ENCODE assay signal across 1 cellular context in the genomic region with DNA sequence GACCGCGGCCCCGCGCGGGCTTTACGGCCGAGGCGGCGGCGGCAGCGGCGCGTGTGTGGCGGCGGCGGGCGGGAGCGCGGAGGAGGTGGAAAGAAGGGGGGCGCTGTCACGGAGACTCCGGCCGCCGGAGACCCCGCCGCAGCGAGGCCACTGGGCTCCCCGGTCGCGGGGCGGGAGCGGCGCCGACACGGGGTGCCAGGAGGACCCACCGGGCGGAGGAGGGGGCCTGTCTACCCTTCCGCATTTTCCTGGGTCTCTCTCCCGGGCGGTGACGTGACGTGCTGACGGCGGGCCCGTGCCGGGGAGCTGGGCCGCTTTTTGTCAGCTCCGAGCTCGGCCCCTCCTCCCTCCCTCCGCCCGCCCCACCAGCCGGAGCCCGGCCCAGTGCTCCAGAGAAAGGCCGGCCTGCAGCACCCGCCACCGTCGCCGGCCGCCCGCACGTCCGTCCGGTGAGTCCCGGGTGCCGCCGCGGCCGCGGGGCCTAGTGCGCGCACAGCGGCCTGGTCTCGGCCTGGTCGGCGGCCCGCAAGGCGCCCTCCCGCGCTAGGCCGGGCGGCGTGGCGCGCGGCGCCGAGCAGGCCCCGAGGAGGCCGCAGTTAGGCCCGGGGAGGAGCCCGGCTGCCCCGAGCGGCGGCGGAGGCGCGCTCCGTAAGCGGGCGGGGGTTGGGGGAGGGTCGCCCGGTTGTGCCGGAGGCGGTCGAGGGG.
TF ChIP-seq lines count a peak whose summit lies in the region.

TSS of gene ZFX (plus strand) at position 384 of the 705 bp plus-strand sequence. CDS start 23,014 bp downstream, outside the sequence.

TF ChIP-seq in GM23338, 12 proteins besides CTCF, POLR2A, EP300 and RAD21 (continued from another document):
- TF ChIP-seq, protein P1, sequence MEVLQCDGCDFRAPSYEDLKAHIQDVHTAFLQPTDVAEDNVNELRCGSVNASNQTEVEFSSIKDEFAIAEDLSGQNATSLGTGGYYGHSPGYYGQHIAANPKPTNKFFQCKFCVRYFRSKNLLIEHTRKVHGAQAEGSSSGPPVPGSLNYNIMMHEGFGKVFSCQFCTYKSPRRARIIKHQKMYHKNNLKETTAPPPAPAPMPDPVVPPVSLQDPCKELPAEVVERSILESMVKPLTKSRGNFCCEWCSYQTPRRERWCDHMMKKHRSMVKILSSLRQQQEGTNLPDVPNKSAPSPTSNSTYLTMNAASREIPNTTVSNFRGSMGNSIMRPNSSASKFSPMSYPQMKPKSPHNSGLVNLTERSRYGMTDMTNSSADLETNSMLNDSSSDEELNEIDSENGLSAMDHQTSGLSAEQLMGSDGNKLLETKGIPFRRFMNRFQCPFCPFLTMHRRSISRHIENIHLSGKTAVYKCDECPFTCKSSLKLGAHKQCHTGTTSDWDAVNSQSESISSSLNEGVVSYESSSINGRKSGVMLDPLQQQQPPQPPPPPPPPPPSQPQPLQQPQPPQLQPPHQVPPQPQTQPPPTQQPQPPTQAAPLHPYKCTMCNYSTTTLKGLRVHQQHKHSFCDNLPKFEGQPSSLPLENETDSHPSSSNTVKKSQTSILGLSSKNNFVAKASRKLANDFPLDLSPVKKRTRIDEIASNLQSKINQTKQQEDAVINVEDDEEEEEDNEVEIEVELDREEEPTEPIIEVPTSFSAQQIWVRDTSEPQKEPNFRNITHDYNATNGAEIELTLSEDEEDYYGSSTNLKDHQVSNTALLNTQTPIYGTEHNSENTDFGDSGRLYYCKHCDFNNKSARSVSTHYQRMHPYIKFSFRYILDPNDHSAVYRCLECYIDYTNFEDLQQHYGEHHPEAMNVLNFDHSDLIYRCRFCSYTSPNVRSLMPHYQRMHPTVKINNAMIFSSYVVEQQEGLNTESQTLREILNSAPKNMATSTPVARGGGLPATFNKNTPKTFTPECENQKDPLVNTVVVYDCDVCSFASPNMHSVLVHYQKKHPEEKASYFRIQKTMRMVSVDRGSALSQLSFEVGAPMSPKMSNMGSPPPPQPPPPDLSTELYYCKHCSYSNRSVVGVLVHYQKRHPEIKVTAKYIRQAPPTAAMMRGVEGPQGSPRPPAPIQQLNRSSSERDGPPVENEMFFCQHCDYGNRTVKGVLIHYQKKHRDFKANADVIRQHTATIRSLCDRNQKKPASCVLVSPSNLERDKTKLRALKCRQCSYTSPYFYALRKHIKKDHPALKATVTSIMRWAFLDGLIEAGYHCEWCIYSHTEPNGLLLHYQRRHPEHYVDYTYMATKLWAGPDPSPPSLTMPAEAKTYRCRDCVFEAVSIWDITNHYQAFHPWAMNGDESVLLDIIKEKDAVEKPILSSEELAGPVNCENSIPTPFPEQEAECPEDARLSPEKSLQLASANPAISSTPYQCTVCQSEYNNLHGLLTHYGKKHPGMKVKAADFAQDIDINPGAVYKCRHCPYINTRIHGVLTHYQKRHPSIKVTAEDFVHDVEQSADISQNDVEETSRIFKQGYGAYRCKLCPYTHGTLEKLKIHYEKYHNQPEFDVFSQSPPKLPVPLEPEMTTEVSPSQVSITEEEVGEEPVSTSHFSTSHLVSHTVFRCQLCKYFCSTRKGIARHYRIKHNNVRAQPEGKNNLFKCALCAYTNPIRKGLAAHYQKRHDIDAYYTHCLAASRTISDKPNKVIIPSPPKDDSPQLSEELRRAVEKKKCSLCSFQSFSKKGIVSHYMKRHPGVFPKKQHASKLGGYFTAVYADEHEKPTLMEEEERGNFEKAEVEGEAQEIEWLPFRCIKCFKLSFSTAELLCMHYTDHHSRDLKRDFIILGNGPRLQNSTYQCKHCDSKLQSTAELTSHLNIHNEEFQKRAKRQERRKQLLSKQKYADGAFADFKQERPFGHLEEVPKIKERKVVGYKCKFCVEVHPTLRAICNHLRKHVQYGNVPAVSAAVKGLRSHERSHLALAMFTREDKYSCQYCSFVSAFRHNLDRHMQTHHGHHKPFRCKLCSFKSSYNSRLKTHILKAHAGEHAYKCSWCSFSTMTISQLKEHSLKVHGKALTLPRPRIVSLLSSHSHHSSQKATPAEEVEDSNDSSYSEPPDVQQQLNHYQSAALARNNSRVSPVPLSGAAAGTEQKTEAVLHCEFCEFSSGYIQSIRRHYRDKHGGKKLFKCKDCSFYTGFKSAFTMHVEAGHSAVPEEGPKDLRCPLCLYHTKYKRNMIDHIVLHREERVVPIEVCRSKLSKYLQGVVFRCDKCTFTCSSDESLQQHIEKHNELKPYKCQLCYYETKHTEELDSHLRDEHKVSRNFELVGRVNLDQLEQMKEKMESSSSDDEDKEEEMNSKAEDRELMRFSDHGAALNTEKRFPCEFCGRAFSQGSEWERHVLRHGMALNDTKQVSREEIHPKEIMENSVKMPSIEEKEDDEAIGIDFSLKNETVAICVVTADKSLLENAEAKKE (CRISPR knock-in tag; IDR thresholded peaks at IDR 0.05): no peak
- TF ChIP-seq STAT1 (IDR thresholded peaks at IDR 0.05; ENCODE audit: unreplicated experiment): no peak
